34 cellular contexts compared by ENCODE assay signal in the genomic region with DNA sequence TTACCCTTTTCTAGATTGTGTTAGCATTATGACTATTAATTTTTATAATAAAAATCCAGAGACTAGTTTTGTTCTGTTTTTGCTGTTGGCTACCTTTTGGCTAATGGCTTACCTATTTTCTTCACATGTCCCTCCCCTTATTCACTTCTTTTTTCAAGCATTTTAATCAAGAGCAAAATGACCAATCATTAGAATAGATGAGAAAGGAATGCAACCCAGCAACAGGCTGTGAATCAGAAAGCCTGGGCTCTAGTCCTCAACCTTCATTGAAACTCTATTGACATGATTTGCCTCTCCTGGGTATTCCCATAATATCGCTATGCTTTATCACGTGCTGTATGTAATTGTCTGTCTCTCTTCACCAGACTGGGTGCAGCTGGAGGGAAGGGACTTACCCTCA.
"Had no signal": no experiment of that assay in that cellular context is flagged by ENCODE, and none has a peak within 500 bp of the region (broad histone marks: within the 10 kb centered on the region; RNA-seq: fewer than 3 reads in every experiment).

No MANE protein-coding gene starts in this region.

- ATAC-seq: activated CD8-positive, alpha-beta T cell treated with anti-CD3 and anti-CD28 coated beads for 36 hours; activated naive CD8-positive, alpha-beta T cell treated with anti-CD3 and anti-CD28 coated beads, Interleukin-2, amount 50 U/mL, for 24 hours; activated T-cell treated with anti-CD3 and anti-CD28 coated beads, Interleukin-2, amount 50 U/mL, for 4 hours; activated T-helper 17 cell treated with anti-CD3 and anti-CD28 coated beads, Interleukin-2, amount 50 U/mL, for 72 hours; gastroesophageal sphincter; mucosa of descending colon; psoas muscle; stimulated activated memory B cell treated with anti-CD40 and anti-IgM and Interleukin-4, amounts not matched to agents 10 μg/mL and 1 μg/mL and 100 μg/mL, for 72 hours; stimulated activated naive CD8-positive, alpha-beta T cell treated with anti-CD3 and anti-CD28 coated beads, Interleukin-15, amount 100 ng/mL, for 72 hours; T-helper 17 cell had no signal

- H3K27ac ChIP-seq: breast epithelium, colonic mucosa, dorsolateral prefrontal cortex, gastroesophageal sphincter, left lung, neutrophil, ovary, right atrium auricular region, vagina had no signal

- DNase-seq: activated B cell treated with CpG ODN at 0.5 μM for 24 hours; activated CD4-positive, alpha-beta T cell treated with anti-CD3 and anti-CD28 coated beads, Interleukin-2, amount 50 U/mL, for 1 hour; activated CD8-positive, alpha-beta T cell treated with anti-CD3 and anti-CD28 coated beads for 36 hours; activated gamma-delta T cell treated with Interleukin-2 at 50 U/mL for 16 hours; activated naive CD8-positive, alpha-beta T cell treated with anti-CD3 and anti-CD28 coated beads, Interleukin-2, amount 50 U/mL, for 24 hours; activated T-cell treated with anti-CD3 and anti-CD28 coated beads, Interleukin-2, amount 50 U/mL, for 4 hours; amygdala; colonic mucosa; dorsolateral prefrontal cortex; effector memory CD4-positive, alpha-beta T cell; erythroblast; hippocampal formation; kidney; left lung; mucosa of descending colon; nephron progenitor cell; ovary; psoas muscle; stimulated activated CD4-positive, alpha-beta T cell treated with anti-CD3 and anti-CD28 coated beads, Interleukin-4, amount 100 ng/mL, for 4 hours; stimulated activated CD8-positive, alpha-beta memory T cell treated with anti-CD3 and anti-CD28 coated beads, Interleukin-4, amount 100 ng/mL, for 48 hours; stimulated activated naive CD8-positive, alpha-beta T cell treated with anti-CD3 and anti-CD28 coated beads, Interleukin-15, amount 100 ng/mL, for 72 hours; substantia nigra; T-helper 17 cell had no signal

- H3K27ac Mint-ChIP-seq: activated B cell treated with CpG ODN at 0.5 μM for 24 hours; activated CD8-positive, alpha-beta T cell treated with anti-CD3 and anti-CD28 coated beads for 36 hours; activated naive CD8-positive, alpha-beta T cell treated with anti-CD3 and anti-CD28 coated beads, Interleukin-2, amount 50 U/mL, for 24 hours; activated T-helper 17 cell treated with anti-CD3 and anti-CD28 coated beads, Interleukin-2, amount 50 U/mL, for 72 hours; nephron progenitor cell; stimulated activated memory B cell treated with anti-CD40 and anti-IgM and Interleukin-4, amounts not matched to agents 10 μg/mL and 1 μg/mL and 100 μg/mL, for 72 hours; stimulated activated naive CD8-positive, alpha-beta T cell treated with anti-CD3 and anti-CD28 coated beads, Interleukin-15, amount 100 ng/mL, for 72 hours; T-helper 17 cell; type B pancreatic cell had no signal

- H3K36me3 ChIP-seq: breast epithelium, colonic mucosa, gastroesophageal sphincter, left lung, neutrophil, ovary, right atrium auricular region, vagina had no signal

- H3K36me3 Mint-ChIP-seq: activated naive CD4-positive, alpha-beta T cell treated with anti-CD3 and anti-CD28 coated beads, Interleukin-2, amount 50 U/mL, for 24 hours; stimulated activated memory B cell treated with anti-CD40 and anti-IgM and Interleukin-4, amounts not matched to agents 10 μg/mL and 1 μg/mL and 100 μg/mL, for 72 hours; type B pancreatic cell had no signal

- H3K4me3 ChIP-seq: breast epithelium, colonic mucosa, dorsolateral prefrontal cortex, gastroesophageal sphincter, left lung, lung, mucosa of descending colon, ovary, psoas muscle, right atrium auricular region, vagina had no signal

- H3K9me3 Mint-ChIP-seq: activated B cell treated with CpG ODN at 0.5 μM for 24 hours; activated CD8-positive, alpha-beta T cell treated with anti-CD3 and anti-CD28 coated beads for 36 hours; activated naive CD4-positive, alpha-beta T cell treated with anti-CD3 and anti-CD28 coated beads, Interleukin-2, amount 50 U/mL, for 24 hours; activated naive CD8-positive, alpha-beta T cell treated with anti-CD3 and anti-CD28 coated beads, Interleukin-2, amount 50 U/mL, for 24 hours; activated T-cell treated with anti-CD3 and anti-CD28 coated beads, Interleukin-2, amount 50 U/mL, for 4 hours; activated T-helper 17 cell treated with anti-CD3 and anti-CD28 coated beads, Interleukin-2, amount 50 U/mL, for 72 hours; central memory CD8-positive, alpha-beta T cell; nephron progenitor cell; stimulated activated memory B cell treated with anti-CD40 and anti-IgM and Interleukin-4, amounts not matched to agents 10 μg/mL and 1 μg/mL and 100 μg/mL, for 72 hours; stimulated activated naive CD8-positive, alpha-beta T cell treated with anti-CD3 and anti-CD28 coated beads, Interleukin-15, amount 100 ng/mL, for 72 hours; type B pancreatic cell had no signal

- H3K4me3 Mint-ChIP-seq: activated B cell treated with CpG ODN at 0.5 μM for 24 hours; activated CD8-positive, alpha-beta T cell treated with anti-CD3 and anti-CD28 coated beads for 36 hours; activated naive CD4-positive, alpha-beta T cell treated with anti-CD3 and anti-CD28 coated beads, Interleukin-2, amount 50 U/mL, for 24 hours; activated naive CD8-positive, alpha-beta T cell treated with anti-CD3 and anti-CD28 coated beads, Interleukin-2, amount 50 U/mL, for 24 hours; activated T-cell treated with anti-CD3 and anti-CD28 coated beads, Interleukin-2, amount 50 U/mL, for 4 hours; activated T-helper 17 cell treated with anti-CD3 and anti-CD28 coated beads, Interleukin-2, amount 50 U/mL, for 72 hours; central memory CD8-positive, alpha-beta T cell; nephron progenitor cell; stimulated activated memory B cell treated with anti-CD40 and anti-IgM and Interleukin-4, amounts not matched to agents 10 μg/mL and 1 μg/mL and 100 μg/mL, for 72 hours; stimulated activated naive CD8-positive, alpha-beta T cell treated with anti-CD3 and anti-CD28 coated beads, Interleukin-15, amount 100 ng/mL, for 72 hours; T-helper 17 cell; type B pancreatic cell had no signal

- H3K9me3 ChIP-seq: breast epithelium, colonic mucosa, gastroesophageal sphincter, left lung, mucosa of descending colon, neutrophil, ovary, psoas muscle, right atrium auricular region, vagina had no signal

- H3K4me1 Mint-ChIP-seq: central memory CD8-positive, alpha-beta T cell; stimulated activated memory B cell treated with anti-CD40 and anti-IgM and Interleukin-4, amounts not matched to agents 10 μg/mL and 1 μg/mL and 100 μg/mL, for 72 hours; stimulated activated naive CD8-positive, alpha-beta T cell treated with anti-CD3 and anti-CD28 coated beads, Interleukin-15, amount 100 ng/mL, for 72 hours had no signal

- H3K4me1 ChIP-seq: breast epithelium, colonic mucosa, left lung, right atrium auricular region, vagina had no signal

- H3K27me3 Mint-ChIP-seq: type B pancreatic cell had no signal

- H3K27me3 ChIP-seq: breast epithelium, colonic mucosa, gastroesophageal sphincter, left lung, neutrophil, ovary, right atrium auricular region, vagina had no signal
